Comparison of ENCODE assay signal across 21 cellular contexts in the genomic region with DNA sequence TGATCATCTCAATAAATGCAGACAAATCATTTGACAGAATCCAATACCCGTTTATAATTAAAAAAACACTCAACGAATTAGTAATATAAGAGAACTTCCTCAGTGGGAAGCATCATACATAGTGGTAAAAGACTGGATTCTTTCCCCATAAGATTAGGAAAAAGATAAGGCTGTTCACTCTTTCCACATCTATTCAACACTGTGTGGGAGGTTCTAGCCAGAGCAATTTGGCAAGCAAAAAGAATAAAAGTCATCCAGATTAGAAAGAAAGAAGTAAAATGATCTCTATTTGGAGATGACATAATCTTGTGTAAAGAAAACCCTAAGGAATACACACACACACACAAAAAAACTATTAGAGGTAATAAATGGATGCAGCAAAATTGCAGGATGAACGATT. TPM values are rescaled to one million over a fixed set of nuclear protein-coding genes. Genes with fewer than 3 reads are reported as not detected.
"Had no signal": no experiment of that assay in that cellular context is flagged by ENCODE, and none has a peak within 500 bp of the region (broad histone marks: within the 10 kb centered on the region; RNA-seq: fewer than 3 reads in every experiment).

No MANE protein-coding gene starts in this region.

- ATAC-seq: activated CD4-positive, alpha-beta T cell treated with anti-CD3 and anti-CD28 coated beads for 36 hours; body of pancreas; mucosa of descending colon; stimulated activated naive CD8-positive, alpha-beta T cell treated with anti-CD3 and anti-CD28 coated beads, Interleukin-15, amount 100 ng/mL, for 72 hours; WTC11 had no signal

- H3K27me3 ChIP-seq: adrenal gland, body of pancreas, suprapubic skin, transverse colon, uterus had no signal

- H3K4me3 Mint-ChIP-seq: activated CD4-positive, alpha-beta T cell treated with anti-CD3 and anti-CD28 coated beads for 36 hours; activated naive CD4-positive, alpha-beta T cell treated with anti-CD3 and anti-CD28 coated beads, Interleukin-2, amount 50 U/mL, for 24 hours; immature natural killer cell; memory B cell; naive B cell; neural crest cell; stimulated activated naive CD8-positive, alpha-beta T cell treated with anti-CD3 and anti-CD28 coated beads, Interleukin-15, amount 100 ng/mL, for 72 hours; WTC11 had no signal

- H3K9me3 ChIP-seq: adrenal gland, body of pancreas, suprapubic skin, transverse colon, uterus had no signal

- H3K27ac ChIP-seq: adrenal gland, body of pancreas, coronary artery, suprapubic skin, transverse colon, uterus had no signal

- H3K9me3 Mint-ChIP-seq: activated naive CD4-positive, alpha-beta T cell treated with anti-CD3 and anti-CD28 coated beads, Interleukin-2, amount 50 U/mL, for 24 hours; immature natural killer cell had no signal

- H3K4me1 ChIP-seq: adrenal gland, body of pancreas, suprapubic skin, transverse colon, uterus had no signal

- DNase-seq: activated CD4-positive, alpha-beta T cell treated with anti-CD3 and anti-CD28 coated beads for 36 hours; activated CD4-positive, alpha-beta T cell treated with anti-CD3 and anti-CD28 coated beads, Interleukin-2, amount 50 U/mL, for 48 hours; activated gamma-delta T cell; adrenal gland; body of pancreas; central memory CD4-positive, alpha-beta T cell; immature natural killer cell; mucosa of descending colon; naive B cell; stimulated activated CD4-positive, alpha-beta T cell treated with anti-CD3 and anti-CD28 coated beads, Interleukin-2, amount 100 ng/mL, for 48 hours; stimulated activated naive CD8-positive, alpha-beta T cell treated with anti-CD3 and anti-CD28 coated beads, Interleukin-15, amount 100 ng/mL, for 72 hours; transverse colon; uterus had no signal

- H3K27me3 Mint-ChIP-seq: activated CD4-positive, alpha-beta T cell treated with anti-CD3 and anti-CD28 coated beads for 36 hours; activated naive CD4-positive, alpha-beta T cell treated with anti-CD3 and anti-CD28 coated beads, Interleukin-2, amount 50 U/mL, for 24 hours; memory B cell; naive B cell; progenitor cell of endocrine pancreas; stimulated activated naive CD8-positive, alpha-beta T cell treated with anti-CD3 and anti-CD28 coated beads, Interleukin-15, amount 100 ng/mL, for 72 hours had no signal

- H3K36me3 ChIP-seq: adrenal gland, suprapubic skin, uterus had no signal

- H3K4me1 Mint-ChIP-seq: activated naive CD4-positive, alpha-beta T cell treated with anti-CD3 and anti-CD28 coated beads, Interleukin-2, amount 50 U/mL, for 24 hours; immature natural killer cell; memory B cell; naive B cell; neural crest cell; stimulated activated naive CD8-positive, alpha-beta T cell treated with anti-CD3 and anti-CD28 coated beads, Interleukin-15, amount 100 ng/mL, for 72 hours; WTC11 had no signal

- H3K27ac Mint-ChIP-seq: activated CD4-positive, alpha-beta T cell treated with anti-CD3 and anti-CD28 coated beads for 36 hours; activated naive CD4-positive, alpha-beta T cell treated with anti-CD3 and anti-CD28 coated beads, Interleukin-2, amount 50 U/mL, for 24 hours; immature natural killer cell; memory B cell; progenitor cell of endocrine pancreas; stimulated activated naive CD8-positive, alpha-beta T cell treated with anti-CD3 and anti-CD28 coated beads, Interleukin-15, amount 100 ng/mL, for 72 hours; WTC11 had no signal

- H3K4me3 ChIP-seq: adrenal gland, body of pancreas, coronary artery, mucosa of descending colon, suprapubic skin, transverse colon, uterus had no signal

RNA-seq across cellular contexts. Expression of gene LYZ, which starts 49.8 kb away (rescaled TPM):
- total RNA-seq: activated CD4-positive, alpha-beta T cell treated with anti-CD3 and anti-CD28 coated beads for 36 hours; epithelial cell of proximal tubule had no signal
